Comparison of ENCODE assay signal across 11 cellular contexts in genomic region chr9:109705515-109705914, GRCh38.
DNase-seq lines count a peak whose midpoint lies in the region; ATAC-seq, FAIRE-seq and TF ChIP-seq lines count a peak whose summit lies in the region.
"Had no signal": no experiment of that assay in that cellular context is flagged by ENCODE, and none has a peak within 500 bp of the region (broad histone marks: within the 10 kb centered on the region; RNA-seq: fewer than 3 reads in every experiment).

No MANE protein-coding gene starts in this region.

- H3K9ac ChIP-seq in H1 (replicated peaks in 1 of 4; ENCODE audit: extremely low read depth in 1 of 4, low read depth in 3 of 4, low read length in 3 of 4) (no peak overlapping the region), mesenchymal stem cell (ENCODE audit: low read length) (no peak overlapping the region)

- intact Hi-C loops in OCI-LY7 (cut with micrococcal nuclease; ENCODE audit: unreplicated experiment) (loop anchor here (10.0 kb wide), 1 partner anchor 519 kb away; no protein-coding TSS in a partner anchor), esophagus squamous epithelium (cut with DNase I) (no loop called here)

- no peak overlapping the region for H3K4ac ChIP-seq in H1 (replicated peaks; ENCODE audit: insufficient read length, low read depth, low read length)
- no peak overlapping the region for H3K4ac ChIP-seq in mesenchymal stem cell (ENCODE audit: low read depth in 1 of 2, low read length in 2 of 2)

- no peak overlapping the region for H4K8ac ChIP-seq in H1 (ENCODE audit: extremely low read depth, insufficient read depth, low read length)
- H4K8ac ChIP-seq in mesenchymal stem cell (ENCODE audit: low read length), result no peak overlapping the region

- FAIRE-seq in H54 (lab: Jason Lieb, UNC), result peak; percentile 30
- no peak for FAIRE-seq in H1 (lab: Jason Lieb, UNC)
- FAIRE-seq: islet of Langerhans had no signal

- no peaks in the 10 kb centered on the region for H4K20me1 ChIP-seq in OCI-LY7 (ENCODE audit: insufficient read depth, low read length)
- no peaks in the 10 kb centered on the region for H4K20me1 ChIP-seq in H1 (replicated peaks in 1 of 2; ENCODE audit: control insufficient read depth in 1 of 2, insufficient read depth in 2 of 2, low read length in 2 of 2)

- no peak overlapping the region for H4K91ac ChIP-seq in H1 (replicated peaks; ENCODE audit: insufficient read length, low read length)
- H4K91ac ChIP-seq in mesenchymal stem cell (ENCODE audit: low read length), result no peak overlapping the region

- H3K9me3 ChIP-seq in OCI-LY7 (ENCODE audit: low read length) (no peaks in the 10 kb centered on the region), H1 (ENCODE audit: insufficient read depth in 2 of 2, low read depth in 1 of 2, low read length in 1 of 2) (no peaks in the 10 kb centered on the region), mesenchymal stem cell (ENCODE audit: control insufficient read depth, low read length) (no peaks in the 10 kb centered on the region), esophagus squamous epithelium (no peaks in the 10 kb centered on the region)

- H3K27ac ChIP-seq in OCI-LY7 (ENCODE audit: low read depth, low read length, poor library complexity, severe bottlenecking) (no peak overlapping the region), H1 (ENCODE audit: low read depth, low read length) (no peak overlapping the region), mesenchymal stem cell (ENCODE audit: low read length, poor library complexity, severe bottlenecking) (no peak overlapping the region), esophagus squamous epithelium (no peak overlapping the region)

- H2BK120ac ChIP-seq in H1 (replicated peaks; ENCODE audit: low read depth, low read length) (no peak overlapping the region), mesenchymal stem cell (ENCODE audit: low read depth, low read length) (no peak overlapping the region)

- H3K14ac ChIP-seq in H1 (ENCODE audit: insufficient read length), result no peak overlapping the region
- no peak overlapping the region for H3K14ac ChIP-seq in mesenchymal stem cell (ENCODE audit: low read length in 2 of 2)

- no peaks in the 10 kb centered on the region for H3K27me3 ChIP-seq in H1 (replicated peaks in 1 of 4; ENCODE audit: control insufficient read depth in 3 of 4, extremely low read depth in 1 of 4, insufficient read depth in 3 of 4, low read length in 3 of 4)
- H3K27me3 ChIP-seq in mesenchymal stem cell (ENCODE audit: control insufficient read depth in 1 of 2, insufficient read depth in 1 of 2, low read length in 2 of 2), result peaks cover 8 to 25% of the 10 kb centered on the region in 2 experiments
- no peaks in the 10 kb centered on the region for H3K27me3 ChIP-seq in esophagus squamous epithelium

- H3K36me3 ChIP-seq in OCI-LY7 (ENCODE audit: insufficient read depth, low read length) (no peaks in the 10 kb centered on the region), H1 (ENCODE audit: control insufficient read depth in 2 of 4, insufficient read depth in 4 of 4, low read length in 3 of 4) (no peaks in the 10 kb centered on the region), mesenchymal stem cell (ENCODE audit: control insufficient read depth in 1 of 2, insufficient read depth in 2 of 2, low read depth in 1 of 2, low read length in 2 of 2) (no peaks in the 10 kb centered on the region), esophagus squamous epithelium (no peaks in the 10 kb centered on the region)

- H3K4me3 ChIP-seq in OCI-LY7 (ENCODE audit: low read depth, low read length, poor library complexity, severe bottlenecking) (no peak overlapping the region), H1 (ENCODE audit: extremely low read depth in 1 of 4, insufficient read depth in 2 of 4, low read depth in 3 of 4, low read length in 4 of 4) (no peak overlapping the region), mesenchymal stem cell (ENCODE audit: insufficient read depth in 1 of 2, low read depth in 1 of 2, low read length in 2 of 2) (no peak overlapping the region), esophagus squamous epithelium (no peak overlapping the region)

- H4K5ac ChIP-seq in H1 (ENCODE audit: insufficient read length, low read depth, low read length), result no peak overlapping the region

- H2BK12ac ChIP-seq in H1 (ENCODE audit: low read depth, low read length), result no peak overlapping the region
- no peak overlapping the region for H2BK12ac ChIP-seq in mesenchymal stem cell (ENCODE audit: low read length in 2 of 2)

- H3K23me2 ChIP-seq in H1 (ENCODE audit: low read depth, low read length), result no peaks in the 10 kb centered on the region

- no peak overlapping the region for H2BK20ac ChIP-seq in H1 (ENCODE audit: low read length)

- H2BK15ac ChIP-seq in H1 (ENCODE audit: low read length) (no peak overlapping the region), mesenchymal stem cell (ENCODE audit: low read depth, poor library complexity, severe bottlenecking) (no peak overlapping the region)

- no peak overlapping the region for H3K56ac ChIP-seq in H1 (replicated peaks; ENCODE audit: insufficient read length, low read depth, low read length)

- H3K4me1 ChIP-seq in OCI-LY7 (ENCODE audit: insufficient read depth, low read length, poor library complexity, severe bottlenecking), result no peaks in the 10 kb centered on the region
- H3K4me1 ChIP-seq in H1 (replicated peaks in 1 of 4; ENCODE audit: control insufficient read depth in 3 of 4, insufficient read depth in 4 of 4, low read length in 3 of 4), result no peaks in the 10 kb centered on the region
- H3K4me1 ChIP-seq in mesenchymal stem cell (ENCODE audit: control insufficient read depth, insufficient read depth, low read depth, low read length), result no peaks in the 10 kb centered on the region
- H3K4me1 ChIP-seq in esophagus squamous epithelium, result peaks cover 0 to 10% (median 0%) of the 10 kb centered on the region in 3 donors

- no peak overlapping the region for H2BK5ac ChIP-seq in H1 (ENCODE audit: low read depth, low read length)
- no peak overlapping the region for H2BK5ac ChIP-seq in mesenchymal stem cell (ENCODE audit: low read depth, low read length, poor library complexity, severe bottlenecking)

- no peak for ATAC-seq in HG02571 (IDR thresholded peaks at IDR 0.05; ENCODE audit: unreplicated experiment)
- ATAC-seq in GM19351 (IDR thresholded peaks at IDR 0.05; ENCODE audit: unreplicated experiment), result no peak

- H2AFZ ChIP-seq in OCI-LY7 (ENCODE audit: low read length), result no peak overlapping the region
- no peak overlapping the region for H2AFZ ChIP-seq in H1 (ENCODE audit: low read length)
- H2AFZ ChIP-seq in mesenchymal stem cell (ENCODE audit: low read depth, low read length), result no peak overlapping the region

- H3K4me2 ChIP-seq in OCI-LY7 (ENCODE audit: low read length), result no peak overlapping the region
- no peak overlapping the region for H3K4me2 ChIP-seq in H1 (ENCODE audit: insufficient read depth in 1 of 2, low read depth in 2 of 2, low read length in 2 of 2)
- no peak overlapping the region for H3K4me2 ChIP-seq in mesenchymal stem cell (ENCODE audit: low read length, poor library complexity, severe bottlenecking)

- H3K18ac ChIP-seq in H1 (ENCODE audit: extremely low read depth, low read length) (no peak overlapping the region), mesenchymal stem cell (ENCODE audit: low read depth in 1 of 2, low read length in 2 of 2) (no peak overlapping the region)

- no peaks in the 10 kb centered on the region for H3K9me2 ChIP-seq in OCI-LY7 (ENCODE audit: insufficient read depth, low read length)

- H2AK5ac ChIP-seq in H1 (ENCODE audit: low read depth, low read length) (no peak overlapping the region), mesenchymal stem cell (ENCODE audit: low read length, severe bottlenecking) (no peak overlapping the region)

- CTCF ChIA-PET in OCI-LY7 (lab: Charles Lee; ENCODE audit: unreplicated experiment), result no interaction called here
- CTCF ChIA-PET in H1 (lab: Charles Lee; ENCODE audit: partially characterized antibody), result no interaction called here

- DNase-seq in H54 (ENCODE audit: insufficient read length, low spot score) (no peak), OCI-LY7 (ENCODE audit: low spot score) (peak; percentile 2), H1 (ENCODE audit: low read depth in 1 of 2, low spot score in 2 of 2) (no peak), mesenchymal stem cell (peak; percentile 57), T-helper 1 cell (no peak), esophagus squamous epithelium (lab: John Stamatoyannopoulos, UW) (no peak)
- DNase-seq: activated naive CD4-positive, alpha-beta T cell treated with Interleukin-2 at 50 U/mL for 16 hours; stimulated activated CD4-positive, alpha-beta T cell treated with anti-CD3 and anti-CD28 coated beads, Interleukin-15, amount 100 ng/mL, for 24 hours had no signal

- TF ChIP-seq EP300 in H1 (IDR thresholded peaks at IDR 0.05; ENCODE audit: borderline replicate concordance in 1 of 2, low read depth in 2 of 2, low read length in 2 of 2), result no peak

- H3K23ac ChIP-seq in H1 (ENCODE audit: insufficient read length) (no peak overlapping the region), mesenchymal stem cell (ENCODE audit: low read length in 2 of 2) (no peak overlapping the region)

- TF ChIP-seq POLR2A in H54 (IDR thresholded peaks at IDR 0.05; ENCODE audit: low read depth, low read length) (no peak), H1 (IDR thresholded peaks at IDR 0.05; ENCODE audit: control extremely low read depth in 1 of 2, low read depth in 2 of 2, low read length in 2 of 2) (no peak), esophagus squamous epithelium (IDR thresholded peaks at IDR 0.05) (no peak)

- peak; percentile 35 to 52 for TF ChIP-seq RAD21 in H1 (IDR thresholded peaks at IDR 0.05 in 1 of 2, conservative IDR thresholded peaks at IDR 0.05 in 1 of 2; ENCODE audit: low read depth in 2 of 2, low read length in 2 of 2)

- no TSS peak for BruUV-seq in OCI-LY7 (replicated peaks; lab: Mats Ljungman, UMichigan)

- H3K79me1 ChIP-seq in H1 (ENCODE audit: low read depth, low read length) (no peaks in the 10 kb centered on the region), mesenchymal stem cell (replicated peaks; ENCODE audit: low read length, poor library complexity, severe bottlenecking) (no peaks in the 10 kb centered on the region)

- TF ChIP-seq CTCF in OCI-LY7 (conservative IDR thresholded peaks at IDR 0.05; ENCODE audit: low read length) (0 out of 2 replicates have a peak, but pooled peaks have one; percentile 21), H1 (IDR thresholded peaks at IDR 0.05; ENCODE audit: control extremely low read depth in 1 of 3, insufficient read depth in 1 of 3, low read depth in 1 of 3, low read length in 3 of 3) (peak in 1 of 3 experiments; percentile 33; a peak in 1 of 4 replicates), esophagus squamous epithelium (IDR thresholded peaks at IDR 0.05) (no peak)

- POLR2A ChIA-PET in OCI-LY7 (lab: Charles Lee) (no interaction called here), H1 (lab: Charles Lee; ENCODE audit: partially characterized antibody) (no interaction called here)

- H3K79me2 ChIP-seq in OCI-LY7 (ENCODE audit: insufficient read depth, low read depth, low read length) (no peaks in the 10 kb centered on the region), H1 (ENCODE audit: control insufficient read depth in 1 of 2, insufficient read depth in 2 of 2, low read length in 2 of 2) (no peaks in the 10 kb centered on the region)

TF ChIP-seq in H1, 55 proteins besides CTCF, POLR2A, EP300 and RAD21 (continues in another document):
- TF ChIP-seq TEAD4 (IDR thresholded peaks at IDR 0.05; ENCODE audit: low read depth, low read length) (0 out of 2 replicates have a peak, but pooled peaks have one; percentile 21), ZNF274 (IDR thresholded peaks at IDR 0.05; ENCODE audit: borderline replicate concordance, extremely low read depth, low read length) (no peak), TBP (IDR thresholded peaks at IDR 0.05; ENCODE audit: low read depth, low read length) (peak; percentile 99)

Comparison
In these comparisons a context has a peak if more than half of its experiments do, and no peak if none do; other contexts are left out.
1. DNase-seq: peak in OCI-LY7 (single experiment) and mesenchymal stem cell (single experiment); none in H54 (single experiment), H1 (0 of 2), T-helper 1 cell (0 of 5) and esophagus squamous epithelium (single experiment).